13 cellular contexts compared by ENCODE assay signal in genomic region chr1:155776414-155776813, GRCh38.
DNase-seq lines count a peak whose midpoint lies in the region; ATAC-seq and TF ChIP-seq lines count a peak whose summit lies in the region.
"Had no signal": no experiment of that assay in that cellular context is flagged by ENCODE, and none has a peak within 500 bp of the region (broad histone marks: within the 10 kb centered on the region; RNA-seq: fewer than 3 reads in every experiment).

No MANE protein-coding gene starts in this region.

- no peaks in the 10 kb centered on the region for H3K9me3 Mint-ChIP-seq in stimulated activated naive CD8-positive, alpha-beta T cell treated with anti-CD3 and anti-CD28 coated beads, Interleukin-15, Interleukin-2, amounts not matched to agents 100 ng/mL and 50 ng/mL, for 24 hours
- no peaks in the 10 kb centered on the region for H3K9me3 Mint-ChIP-seq in effector memory CD8-positive, alpha-beta T cell

- no peak for ATAC-seq in stimulated activated naive CD8-positive, alpha-beta T cell treated with anti-CD3 and anti-CD28 coated beads, Interleukin-15, Interleukin-2, amounts not matched to agents 100 U/mL and 50 U/mL, for 24 hours
- no peak for ATAC-seq in GM18858 (IDR thresholded peaks at IDR 0.05; ENCODE audit: unreplicated experiment)
- ATAC-seq in effector memory CD8-positive, alpha-beta T cell (replicated peaks), result no peak
- ATAC-seq: Right ventricle myocardium inferior had no signal

- H3K36me3 Mint-ChIP-seq in stimulated activated naive CD8-positive, alpha-beta T cell treated with anti-CD3 and anti-CD28 coated beads, Interleukin-15, Interleukin-2, amounts not matched to agents 100 ng/mL and 50 ng/mL, for 24 hours (ENCODE audit: low read depth), result peaks cover 55% of the 10 kb centered on the region
- peaks cover 81% of the 10 kb centered on the region for H3K36me3 Mint-ChIP-seq in effector memory CD8-positive, alpha-beta T cell (ENCODE audit: insufficient read depth)

- no peak for TF ChIP-seq CTCF in cardiac fibroblast (IDR thresholded peaks at IDR 0.05; ENCODE audit: low read depth, low read length)

- H3K4me1 Mint-ChIP-seq in stimulated activated naive CD8-positive, alpha-beta T cell treated with anti-CD3 and anti-CD28 coated beads, Interleukin-15, Interleukin-2, amounts not matched to agents 100 ng/mL and 50 ng/mL, for 24 hours (ENCODE audit: low read depth), result peaks cover 10% of the 10 kb centered on the region
- H3K4me1 Mint-ChIP-seq in effector memory CD8-positive, alpha-beta T cell (ENCODE audit: low read depth in 2 of 2), result peaks cover 0 to 6% of the 10 kb centered on the region in 2 donors

- H3K4me3 ChIP-seq in cardiac fibroblast (replicated peaks in 1 of 2; ENCODE audit: low read depth in 2 of 2, low read length in 2 of 2), result no peak overlapping the region
- H3K4me3 ChIP-seq: BLaER1 had no signal

- H3K27ac Mint-ChIP-seq in stimulated activated naive CD8-positive, alpha-beta T cell treated with anti-CD3 and anti-CD28 coated beads, Interleukin-15, Interleukin-2, amounts not matched to agents 100 ng/mL and 50 ng/mL, for 24 hours, result peak overlapping the region; percentile 72
- H3K27ac Mint-ChIP-seq in effector memory CD8-positive, alpha-beta T cell, result no peak overlapping the region

- no peak for DNase-seq in stimulated activated naive CD8-positive, alpha-beta T cell treated with anti-CD3 and anti-CD28 coated beads, Interleukin-15, Interleukin-2, amounts not matched to agents 100 U/mL and 50 U/mL, for 24 hours
- DNase-seq in NCI-H460 (ENCODE audit: extremely low read depth, low read depth) (peak; percentile 12), cardiac fibroblast (ENCODE audit: low read depth in 2 of 2) (peak; percentile 25 to 41), NCI-H1694 (lab: John Stamatoyannopoulos, UW) (no peak), NCI-H510A treated with DMSO at 0.1 percent for 48 hours (lab: John Stamatoyannopoulos, UW) (no peak)
- no peak for DNase-seq in effector memory CD8-positive, alpha-beta T cell
- DNase-seq: activated effector memory CD4-positive, alpha-beta T cell treated with Interleukin-2 at 50 U/mL for 16 hours; NCI-H524; stimulated activated CD4-positive, alpha-beta T cell treated with anti-CD3 and anti-CD28 coated beads, Interleukin-4, amount 100 ng/mL, for 4 hours had no signal

- H3K27me3 Mint-ChIP-seq in stimulated activated naive CD8-positive, alpha-beta T cell treated with anti-CD3 and anti-CD28 coated beads, Interleukin-15, Interleukin-2, amounts not matched to agents 100 ng/mL and 50 ng/mL, for 24 hours, result no peaks in the 10 kb centered on the region
- H3K27me3 Mint-ChIP-seq in effector memory CD8-positive, alpha-beta T cell, result no peaks in the 10 kb centered on the region

- H3K4me3 Mint-ChIP-seq in stimulated activated naive CD8-positive, alpha-beta T cell treated with anti-CD3 and anti-CD28 coated beads, Interleukin-15, Interleukin-2, amounts not matched to agents 100 ng/mL and 50 ng/mL, for 24 hours, result no peak overlapping the region
- no peak overlapping the region for H3K4me3 Mint-ChIP-seq in effector memory CD8-positive, alpha-beta T cell

Comparison
In these comparisons a context has a peak if more than half of its experiments do, and no peak if none do; other contexts are left out.
1. DNase-seq: peak in NCI-H460 (single experiment) and cardiac fibroblast (2 of 2); none in stimulated activated naive CD8-positive, alpha-beta T cell treated with anti-CD3 and anti-CD28 coated beads, Interleukin-15, Interleukin-2, amounts not matched to agents 100 U/mL and 50 U/mL, for 24 hours (single experiment), NCI-H1694 (single experiment), NCI-H510A treated with DMSO at 0.1 percent for 48 hours (single experiment) and effector memory CD8-positive, alpha-beta T cell (0 of 3).